In the genomic region with DNA sequence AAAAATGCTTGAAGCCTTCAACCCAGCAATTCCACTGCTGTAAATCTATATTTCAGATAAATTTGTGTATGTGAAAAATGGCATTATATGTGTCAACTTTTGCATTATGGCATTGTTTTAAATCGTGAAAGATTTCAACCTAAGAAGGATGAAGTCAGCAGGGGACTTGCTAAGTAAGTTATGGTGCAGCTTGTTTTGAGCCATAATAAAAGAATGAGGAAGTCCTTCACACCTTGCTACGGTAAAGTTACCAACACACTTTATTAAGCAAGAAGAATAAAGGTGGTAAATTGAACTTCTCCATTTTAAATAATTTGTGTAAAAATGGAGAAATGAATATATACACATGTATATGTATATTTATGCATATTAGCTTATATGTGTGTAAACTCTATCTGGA, we compare ENCODE assay signal across 18 cellular contexts.
DNase-seq lines count a peak whose midpoint lies in the region; ATAC-seq, FAIRE-seq and TF ChIP-seq lines count a peak whose summit lies in the region.
"Had no signal": no experiment of that assay in that cellular context is flagged by ENCODE, and none has a peak within 500 bp of the region (broad histone marks: within the 10 kb centered on the region; RNA-seq: fewer than 3 reads in every experiment).

No MANE protein-coding gene starts in this region.

- in situ Hi-C loops in mammary epithelial cell (cut with MboI; ENCODE audit: low sequenced_read_pairs in 2 of 2) (no loop called here), brain microvascular endothelial cell (cut with HindIII; ENCODE audit: low pct_ligation_motif_present, low sequenced_read_pairs) (no loop called here)

- peaks cover 29% of the 10 kb centered on the region for H3K4me1 Mint-ChIP-seq in MCF 10A (ENCODE audit: insufficient read depth, unreplicated experiment)
- H3K4me1 Mint-ChIP-seq: CD14-positive monocyte; CD8-positive, alpha-beta memory T cell; H9 had no signal

- peak overlapping the region; percentile 11 for H3K27ac Mint-ChIP-seq in MCF 10A (ENCODE audit: low read depth, unreplicated experiment)
- H3K27ac Mint-ChIP-seq in activated naive CD4-positive, alpha-beta T cell treated with anti-CD3 and anti-CD28 coated beads, Interleukin-2, amount 50 U/mL, for 72 hours = no peak overlapping the region
- H3K27ac Mint-ChIP-seq: CD8-positive, alpha-beta memory T cell; H9 had no signal

- peaks cover 2% of the 10 kb centered on the region for H3K9me3 ChIP-seq in mammary epithelial cell (replicated peaks; ENCODE audit: insufficient read depth, low read length)
- H3K9me3 ChIP-seq in keratinocyte (ENCODE audit: control insufficient read depth, low read depth, low read length) = no peaks in the 10 kb centered on the region
- no peaks in the 10 kb centered on the region for H3K9me3 ChIP-seq in smooth muscle cell (replicated peaks; ENCODE audit: low read depth)
- H3K9me3 ChIP-seq: Caco-2 had no signal

- peak overlapping the region; percentile 50 for H3K4me3 Mint-ChIP-seq in MCF 10A (ENCODE audit: unreplicated experiment)
- H3K4me3 Mint-ChIP-seq: CD14-positive monocyte; CD8-positive, alpha-beta memory T cell; H9 had no signal

- H3K27ac ChIP-seq in mammary epithelial cell (ENCODE audit: insufficient read depth, low read depth, low read length) (no peak overlapping the region), keratinocyte (ENCODE audit: control insufficient read depth, insufficient read depth, low read length) (no peak overlapping the region), smooth muscle cell (ENCODE audit: low read depth) (no peak overlapping the region), brain microvascular endothelial cell (no peak overlapping the region)
- H3K27ac ChIP-seq: 22Rv1 had no signal

- H3K9me3 Mint-ChIP-seq in MCF 10A (ENCODE audit: unreplicated experiment) = peaks cover 16% of the 10 kb centered on the region
- peaks cover 24 to 30% of the 10 kb centered on the region in 2 donors for H3K9me3 Mint-ChIP-seq in activated naive CD4-positive, alpha-beta T cell treated with anti-CD3 and anti-CD28 coated beads, Interleukin-2, amount 50 U/mL, for 72 hours
- H3K9me3 Mint-ChIP-seq: H9 had no signal

- ATAC-seq in activated naive CD4-positive, alpha-beta T cell treated with anti-CD3 and anti-CD28 coated beads, Interleukin-2, amount 50 U/mL, for 72 hours = no peak
- ATAC-seq: HepG2 had no signal

- H3F3A ChIP-seq in smooth muscle cell (ENCODE audit: low read depth) = peaks cover 14% of the 10 kb centered on the region

- H3K36me3 ChIP-seq in mammary epithelial cell (ENCODE audit: insufficient read depth, low read length) (no peaks in the 10 kb centered on the region), keratinocyte (ENCODE audit: control insufficient read depth in 2 of 2, extremely low read depth in 1 of 2, insufficient read depth in 2 of 2, low read length in 2 of 2) (no peaks in the 10 kb centered on the region), smooth muscle cell (ENCODE audit: low read depth) (no peaks in the 10 kb centered on the region), brain microvascular endothelial cell (replicated peaks) (no peaks in the 10 kb centered on the region)

- no peak for FAIRE-seq in keratinocyte (lab: Jason Lieb, UNC)
- FAIRE-seq: HepG2, HTR-8/SVneo had no signal

- WGBS in mammary epithelial cell (ENCODE audit: low coverage, missing lambda C conversion rate) = 52% methylated on average over 2 of the region's 2 CpGs
- 75% methylated on average over 2 of the region's 2 CpGs for WGBS in smooth muscle cell (ENCODE audit: low lambda C conversion rate)

- intact Hi-C loops in MCF 10A (cut with micrococcal nuclease) (no loop called here), mammary epithelial cell (cut with micrococcal nuclease) (no loop called here)

- H2AFZ ChIP-seq in mammary epithelial cell (ENCODE audit: low read depth, low read length) (no peak overlapping the region), keratinocyte (ENCODE audit: control insufficient read depth, low read length) (no peak overlapping the region), smooth muscle cell (ENCODE audit: low read depth) (no peak overlapping the region)

- no TSS peak for BruUV-seq in MCF 10A (replicated peaks; lab: Mats Ljungman, UMichigan)
- BruUV-seq in mammary epithelial cell (replicated peaks; lab: Mats Ljungman, UMichigan) = no TSS peak

- no peaks in the 10 kb centered on the region for H3K27me3 ChIP-seq in mammary epithelial cell (ENCODE audit: insufficient read depth, low read length)
- H3K27me3 ChIP-seq in keratinocyte (ENCODE audit: control insufficient read depth, extremely low read depth, insufficient read depth, low read length) = no peaks in the 10 kb centered on the region
- no peaks in the 10 kb centered on the region for H3K27me3 ChIP-seq in smooth muscle cell (ENCODE audit: low read depth)
- no peaks in the 10 kb centered on the region for H3K27me3 ChIP-seq in brain microvascular endothelial cell (replicated peaks)

- no peaks in the 10 kb centered on the region for H3K27me3 Mint-ChIP-seq in MCF 10A (ENCODE audit: insufficient read depth, unreplicated experiment)
- H3K27me3 Mint-ChIP-seq: CD8-positive, alpha-beta memory T cell had no signal

- H3K79me2 ChIP-seq in mammary epithelial cell (ENCODE audit: insufficient read depth, low read length) (no peaks in the 10 kb centered on the region), keratinocyte (ENCODE audit: control insufficient read depth, insufficient read depth, low read length) (no peaks in the 10 kb centered on the region), smooth muscle cell (ENCODE audit: low read depth) (no peaks in the 10 kb centered on the region)

- H3K4me3 ChIP-seq in mammary epithelial cell (replicated peaks in 1 of 3; ENCODE audit: insufficient read depth in 1 of 3, low read depth in 2 of 3, low read length in 3 of 3) (no peak overlapping the region), epithelial cell of esophagus (ENCODE audit: low read length) (no peak overlapping the region), keratinocyte (ENCODE audit: control insufficient read depth in 2 of 3, extremely low read depth in 1 of 3, insufficient read depth in 2 of 3, low read depth in 1 of 3, low read length in 3 of 3) (no peak overlapping the region), smooth muscle cell (no peak overlapping the region), brain microvascular endothelial cell (ENCODE audit: low read depth, low read length) (no peak overlapping the region)

- CTCF ChIA-PET in MCF 10A (lab: Yijun Ruan, JAX) = interaction anchor here (0.6 to 1.2 kb wide), 4 partner anchors 63 to 1247 kb away, joined by 3 to 5 read pairs (median 4); no protein-coding TSS in a partner anchor
- CTCF ChIA-PET in mammary epithelial cell (lab: Charles Lee; ENCODE audit: low non-redundant PET) = interaction anchor here (0.8 kb wide), 1 partner anchor 463 kb away, joined by 7 read pairs; no protein-coding TSS in a partner anchor

- no peaks in the 10 kb centered on the region for H3K9me1 ChIP-seq in keratinocyte (ENCODE audit: control insufficient read depth, extremely low read depth, insufficient read depth, low read length)

- H3K4me1 ChIP-seq in mammary epithelial cell (ENCODE audit: insufficient read depth, low read length) (no peaks in the 10 kb centered on the region), keratinocyte (ENCODE audit: control insufficient read depth, extremely low read depth, insufficient read depth, low read length) (peaks cover 17% of the 10 kb centered on the region), smooth muscle cell (ENCODE audit: low read depth) (peaks cover 32% of the 10 kb centered on the region)
- H3K4me1 ChIP-seq: Caco-2 had no signal

- DNase-seq in MCF 10A (ENCODE audit: unreplicated experiment) = no peak
- DNase-seq in mammary epithelial cell = no peak
- peak; percentile 70 for DNase-seq in epithelial cell of esophagus (ENCODE audit: low read depth)
- peak; percentile 35 for DNase-seq in keratinocyte (ENCODE audit: low read depth, low spot score)
- no peak for DNase-seq in smooth muscle cell (lab: John Stamatoyannopoulos, UW; ENCODE audit: unreplicated experiment)
- no peak for DNase-seq in brain microvascular endothelial cell
- no peak for DNase-seq in CD1c-positive myeloid dendritic cell (ENCODE audit: extremely low spot score)
- DNase-seq in activated naive CD4-positive, alpha-beta T cell treated with anti-CD3 and anti-CD28 coated beads, Interleukin-2, amount 50 U/mL, for 72 hours (ENCODE audit: low spot score in 2 of 2) = no peak
- DNase-seq: Caco-2; CD8-positive, alpha-beta memory T cell; DND-41; GF-D8; GOT3; H9 had no signal

- H4K20me1 ChIP-seq in mammary epithelial cell (ENCODE audit: insufficient read depth, low read length) (no peaks in the 10 kb centered on the region), keratinocyte (ENCODE audit: control insufficient read depth, extremely low read depth, insufficient read depth, low read length) (no peaks in the 10 kb centered on the region), smooth muscle cell (ENCODE audit: low read depth) (peaks cover 38% of the 10 kb centered on the region)

- dilution Hi-C loops in mammary epithelial cell (cut with HindIII; ENCODE audit: low sequenced_read_pairs) = no loop called here
- dilution Hi-C loops in keratinocyte (cut with MboI; ENCODE audit: extremely low pct_ligation_motif_present, low sequenced_read_pairs) = no loop called here

- H3K4me2 ChIP-seq in mammary epithelial cell (ENCODE audit: insufficient read depth, low read depth, low read length) (no peak overlapping the region), keratinocyte (ENCODE audit: control insufficient read depth, extremely low read depth, insufficient read depth, low read depth, low read length) (peak overlapping the region; percentile 23), smooth muscle cell (peak overlapping the region; percentile 72)

- POLR2A ChIA-PET in MCF 10A (lab: Yijun Ruan, JAX) = interaction anchor here (0.6 to 1.1 kb wide), 2 partner anchors 19 to 68 kb away, joined by 3 read pairs; no protein-coding TSS in a partner anchor

- no peaks in the 10 kb centered on the region for H3K36me3 Mint-ChIP-seq in MCF 10A (ENCODE audit: insufficient read depth, unreplicated experiment)
- peaks cover 0 to 10% of the 10 kb centered on the region in 2 donors for H3K36me3 Mint-ChIP-seq in activated naive CD4-positive, alpha-beta T cell treated with anti-CD3 and anti-CD28 coated beads, Interleukin-2, amount 50 U/mL, for 72 hours
- H3K36me3 Mint-ChIP-seq: CD14-positive monocyte; CD8-positive, alpha-beta memory T cell had no signal

- H3K9ac ChIP-seq in mammary epithelial cell (ENCODE audit: insufficient read depth, low read length) = no peak overlapping the region
- H3K9ac ChIP-seq in keratinocyte (ENCODE audit: control insufficient read depth, extremely low read depth, insufficient read depth, low read length) = no peak overlapping the region
- no peak overlapping the region for H3K9ac ChIP-seq in smooth muscle cell (ENCODE audit: low read depth)

- no peak for TF ChIP-seq CTCF in MCF 10A (IDR thresholded peaks at IDR 0.05; ENCODE audit: unreplicated experiment)
- no peak for TF ChIP-seq CTCF in mammary epithelial cell (conservative IDR thresholded peaks at IDR 0.05 in 1 of 2, IDR thresholded peaks at IDR 0.05 in 1 of 2; ENCODE audit: extremely low read depth in 1 of 2, insufficient read depth in 1 of 2, low read depth in 1 of 2, low read length in 2 of 2)
- no peak for TF ChIP-seq CTCF in epithelial cell of esophagus (IDR thresholded peaks at IDR 0.05; ENCODE audit: insufficient read depth, low read depth, low read length, missing control alignments)
- TF ChIP-seq CTCF in keratinocyte (optimal IDR thresholded peaks at IDR 0.05 in 1 of 3, IDR thresholded peaks at IDR 0.05 in 1 of 3, conservative IDR thresholded peaks at IDR 0.05 in 1 of 3; ENCODE audit: extremely low read depth in 1 of 3, insufficient read depth in 2 of 3, low read length in 3 of 3) = no peak
- no peak for TF ChIP-seq CTCF in smooth muscle cell (IDR thresholded peaks at IDR 0.05; ENCODE audit: borderline replicate concordance, insufficient read depth, poor library complexity, severe bottlenecking)
- TF ChIP-seq CTCF in brain microvascular endothelial cell (IDR thresholded peaks at IDR 0.05; ENCODE audit: low read depth, low read length, missing control alignments) = no peak

Comparison
In these comparisons a context has a peak if more than half of its experiments do, and no peak if none do; other contexts are left out.
1. DNase-seq: peak in epithelial cell of esophagus (single experiment) and keratinocyte (single experiment); none in MCF 10A (single experiment), mammary epithelial cell (single experiment), smooth muscle cell (single experiment), brain microvascular endothelial cell (single experiment), CD1c-positive myeloid dendritic cell (single experiment) and activated naive CD4-positive, alpha-beta T cell treated with anti-CD3 and anti-CD28 coated beads, Interleukin-2, amount 50 U/mL, for 72 hours (0 of 2).